ENCODE assay signal across 15 cellular contexts in the genomic region with DNA sequence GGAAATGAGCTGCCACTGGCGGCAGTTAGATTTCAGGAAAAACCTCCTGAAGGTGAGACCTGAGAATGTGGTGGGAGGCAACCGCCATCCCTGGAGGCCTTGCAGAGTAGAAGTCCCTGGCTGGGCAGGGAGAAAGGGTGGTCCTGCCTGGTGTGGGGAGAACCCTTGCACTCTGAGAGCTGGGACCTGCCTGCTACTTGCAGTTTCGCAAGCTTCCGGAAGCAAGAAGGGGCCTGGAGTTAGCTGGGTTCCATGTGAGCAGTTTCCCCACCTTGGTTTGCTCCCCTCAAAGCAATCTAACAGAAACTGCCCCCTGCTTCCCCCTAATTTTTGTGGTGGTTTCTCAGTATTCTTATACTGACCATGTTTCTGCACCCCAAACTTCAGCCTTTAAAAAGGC.
DNase-seq lines count a peak whose midpoint lies in the region; ATAC-seq lines count a peak whose summit lies in the region.
"Had no signal": no experiment of that assay in that cellular context is flagged by ENCODE, and none has a peak within 500 bp of the region (broad histone marks: within the 10 kb centered on the region; RNA-seq: fewer than 3 reads in every experiment).

No MANE protein-coding gene starts in this region.

- peak; percentile 48 for DNase-seq in SKM-1 treated with dmso at 0.1 percent for 144 hours (lab: John Stamatoyannopoulos, UW; ENCODE audit: unreplicated experiment)
- no peak for DNase-seq in SKM-1 (lab: John Stamatoyannopoulos, UW; ENCODE audit: unreplicated experiment)
- DNase-seq in Kasumi-1 (lab: John Stamatoyannopoulos, UW): peak; percentile 46 to 49
- no peak for DNase-seq in activated T-cell treated with anti-CD3 and anti-CD28 coated beads, Interleukin-2, amount 50 U/mL, for 24 hours
- DNase-seq: CD8-positive, alpha-beta T cell; H7; NCI-H1105; NCI-H2081 treated with DMSO at 0.1 percent for 48 hours; OCI-M1; SHP77 treated with DMSO at 0.1 percent for 48 hours had no signal

- intact Hi-C loops in dendritic cell treated with granulocyte-macrophage colony-stimulating factor and Interleukin-4, amounts not matched to agents 40 ng/mL and 50 ng/mL, for 4 days (cut with micrococcal nuclease): no loop called here

- peaks cover 62% of the 10 kb centered on the region for H3K4me1 Mint-ChIP-seq in dendritic cell treated with granulocyte-macrophage colony-stimulating factor and Interleukin-4, amounts not matched to agents 40 ng/mL and 50 ng/mL, for 4 days (ENCODE audit: low read depth)
- H3K4me1 Mint-ChIP-seq in activated T-cell treated with anti-CD3 and anti-CD28 coated beads, Interleukin-2, amount 50 U/mL, for 24 hours (ENCODE audit: low read depth): peaks cover 19% of the 10 kb centered on the region

- H3K9me3 Mint-ChIP-seq in dendritic cell treated with granulocyte-macrophage colony-stimulating factor and Interleukin-4, amounts not matched to agents 40 ng/mL and 50 ng/mL, for 4 days: no peaks in the 10 kb centered on the region
- no peaks in the 10 kb centered on the region for H3K9me3 Mint-ChIP-seq in activated T-cell treated with anti-CD3 and anti-CD28 coated beads, Interleukin-2, amount 50 U/mL, for 24 hours
- H3K9me3 Mint-ChIP-seq: CD8-positive, alpha-beta T cell had no signal

- H3K27ac Mint-ChIP-seq in dendritic cell treated with granulocyte-macrophage colony-stimulating factor and Interleukin-4, amounts not matched to agents 40 ng/mL and 50 ng/mL, for 4 days: peak overlapping the region; percentile 25
- H3K27ac Mint-ChIP-seq in activated T-cell treated with anti-CD3 and anti-CD28 coated beads, Interleukin-2, amount 50 U/mL, for 24 hours: no peak overlapping the region
- H3K27ac Mint-ChIP-seq: CD8-positive, alpha-beta T cell had no signal

- H3K27me3 Mint-ChIP-seq in dendritic cell treated with granulocyte-macrophage colony-stimulating factor and Interleukin-4, amounts not matched to agents 40 ng/mL and 50 ng/mL, for 4 days: no peaks in the 10 kb centered on the region
- no peaks in the 10 kb centered on the region for H3K27me3 Mint-ChIP-seq in activated T-cell treated with anti-CD3 and anti-CD28 coated beads, Interleukin-2, amount 50 U/mL, for 24 hours

- peaks cover 56% of the 10 kb centered on the region for H3K36me3 Mint-ChIP-seq in dendritic cell treated with granulocyte-macrophage colony-stimulating factor and Interleukin-4, amounts not matched to agents 40 ng/mL and 50 ng/mL, for 4 days (ENCODE audit: low read depth)
- peaks cover 22% of the 10 kb centered on the region for H3K36me3 Mint-ChIP-seq in activated T-cell treated with anti-CD3 and anti-CD28 coated beads, Interleukin-2, amount 50 U/mL, for 24 hours (ENCODE audit: low read depth)

- no peak overlapping the region for H3K4me3 Mint-ChIP-seq in dendritic cell treated with granulocyte-macrophage colony-stimulating factor and Interleukin-4, amounts not matched to agents 40 ng/mL and 50 ng/mL, for 4 days
- H3K4me3 Mint-ChIP-seq in activated T-cell treated with anti-CD3 and anti-CD28 coated beads, Interleukin-2, amount 50 U/mL, for 24 hours: no peak overlapping the region
- H3K4me3 Mint-ChIP-seq: CD8-positive, alpha-beta T cell had no signal

- no peak for ATAC-seq in GM21529 (IDR thresholded peaks at IDR 0.05; ENCODE audit: unreplicated experiment)
- ATAC-seq in GM21423 (IDR thresholded peaks at IDR 0.05; ENCODE audit: unreplicated experiment): no peak
- ATAC-seq: A549; CD8-positive, alpha-beta T cell; SK-N-SH treated with all-trans-retinoic acid at 6 μM for 48 hours had no signal

Comparison
In these comparisons a context has a peak if more than half of its experiments do, and no peak if none do; other contexts are left out.
1. DNase-seq: peak in SKM-1 treated with dmso at 0.1 percent for 144 hours (single experiment) and Kasumi-1 (2 of 2); none in SKM-1 (single experiment) and activated T-cell treated with anti-CD3 and anti-CD28 coated beads, Interleukin-2, amount 50 U/mL, for 24 hours (single experiment).